Comparison of ENCODE assay signal across 8 cellular contexts in genomic region chr16:67170168-67170947, GRCh38. TPM values are rescaled to one million over a fixed set of nuclear protein-coding genes. Genes with fewer than 3 reads are reported as not detected.
A peak's percentile ranks its signal among the peaks of the same experiment; 100 is the strongest.
DNase-seq lines count a peak whose midpoint lies in the region; ATAC-seq, FAIRE-seq and TF ChIP-seq lines count a peak whose summit lies in the region.

TSS of gene NOL3 (plus strand) at chr16:67170538.

- peak within 1 kb of the TSS; percentile 34 for H3K4me3 ChIP-seq in colonic mucosa

- H3K27ac ChIP-seq in colonic mucosa = peak within 1 kb of the TSS; percentile 38

- intact Hi-C loops in colonic mucosa (cut with DNase I) = no loop called here

- peak; percentile 48 for FAIRE-seq in HTR-8/SVneo (lab: Jason Lieb, UNC)

- no peak for TF ChIP-seq CTCF in colonic mucosa (IDR thresholded peaks at IDR 0.05)

- in situ Hi-C loops in Caki2 (cut with HindIII; ENCODE audit: low pct_unique_long_range_greater_than_20kb, low sequenced_read_pairs) = no loop called here

- peak within 1 kb of the TSS; percentile 77 for H3K27ac Mint-ChIP-seq in stimulated activated effector memory CD8-positive, alpha-beta T cell treated with anti-CD3 and anti-CD28 coated beads, Interleukin-12 subunit alpha, Interleukin-12 subunit beta, amount 100 ng/mL, for 72 hours

- peaks cover 11% of the 10 kb centered on the region for H3K27me3 ChIP-seq in colonic mucosa

- H3K9me3 ChIP-seq in colonic mucosa = no peaks in the 10 kb centered on the region

- H3K9ac ChIP-seq in colonic mucosa (ENCODE audit: low read depth in 2 of 2, low read length in 2 of 2) = peak within 1 kb of the TSS; percentile 62 to 72

- peaks cover 81% of the 10 kb centered on the region for H3K4me1 Mint-ChIP-seq in stimulated activated effector memory CD8-positive, alpha-beta T cell treated with anti-CD3 and anti-CD28 coated beads, Interleukin-12 subunit alpha, Interleukin-12 subunit beta, amount 100 ng/mL, for 72 hours

- ATAC-seq in GM19324 (IDR thresholded peaks at IDR 0.05; ENCODE audit: low FRiP score, unreplicated experiment) = peak; percentile 29
- ATAC-seq in stimulated activated effector memory CD8-positive, alpha-beta T cell treated with anti-CD3 and anti-CD28 coated beads, Interleukin-12 subunit alpha, Interleukin-12 subunit beta, amount 100 ng/mL, for 72 hours = peak; percentile 66

- DNase-seq in Caki2 (ENCODE audit: low read depth) (peak; percentile 92), HTR-8/SVneo (ENCODE audit: insufficient read length, low spot score) (peak; percentile 91), SHP77 treated with DMSO at 0.1 percent for 48 hours (lab: John Stamatoyannopoulos, UW) (peak; percentile 71), colonic mucosa (peak; percentile 89), kidney tubule cell (ENCODE audit: low spot score) (peak; percentile 87), NK-92 (lab: John Stamatoyannopoulos, UW; ENCODE audit: unreplicated experiment) (no peak)
- peak; percentile 55 to 74 for DNase-seq in stimulated activated effector memory CD8-positive, alpha-beta T cell treated with anti-CD3 and anti-CD28 coated beads, Interleukin-12 subunit alpha, Interleukin-12 subunit beta, amount 100 ng/mL, for 72 hours (ENCODE audit: low spot score in 2 of 2)

- peak within 1 kb of the TSS; percentile 95 for H3K4me3 Mint-ChIP-seq in stimulated activated effector memory CD8-positive, alpha-beta T cell treated with anti-CD3 and anti-CD28 coated beads, Interleukin-12 subunit alpha, Interleukin-12 subunit beta, amount 100 ng/mL, for 72 hours

- peaks cover 23% of the 10 kb centered on the region for H3K4me1 ChIP-seq in colonic mucosa

- H3K9me3 Mint-ChIP-seq in stimulated activated effector memory CD8-positive, alpha-beta T cell treated with anti-CD3 and anti-CD28 coated beads, Interleukin-12 subunit alpha, Interleukin-12 subunit beta, amount 100 ng/mL, for 72 hours = no peaks in the 10 kb centered on the region

- no peaks in the 10 kb centered on the region for H3K36me3 ChIP-seq in colonic mucosa

- peaks cover 84% of the 10 kb centered on the region for H3K36me3 Mint-ChIP-seq in stimulated activated effector memory CD8-positive, alpha-beta T cell treated with anti-CD3 and anti-CD28 coated beads, Interleukin-12 subunit alpha, Interleukin-12 subunit beta, amount 100 ng/mL, for 72 hours

RNA-seq across cellular contexts. Expression of gene NOL3, which starts in this region (rescaled TPM):
- 114 and 120 TPM in 2 replicates for total RNA-seq in Caki2 (2014; rRNA removed; shearing (Covaris generic); ENCODE audit: low replicate concordance)
- total RNA-seq in colonic mucosa = 10 to 100 TPM; 26.2 to 31.0 TPM
